20 cellular contexts compared by ENCODE assay signal in the genomic region with DNA sequence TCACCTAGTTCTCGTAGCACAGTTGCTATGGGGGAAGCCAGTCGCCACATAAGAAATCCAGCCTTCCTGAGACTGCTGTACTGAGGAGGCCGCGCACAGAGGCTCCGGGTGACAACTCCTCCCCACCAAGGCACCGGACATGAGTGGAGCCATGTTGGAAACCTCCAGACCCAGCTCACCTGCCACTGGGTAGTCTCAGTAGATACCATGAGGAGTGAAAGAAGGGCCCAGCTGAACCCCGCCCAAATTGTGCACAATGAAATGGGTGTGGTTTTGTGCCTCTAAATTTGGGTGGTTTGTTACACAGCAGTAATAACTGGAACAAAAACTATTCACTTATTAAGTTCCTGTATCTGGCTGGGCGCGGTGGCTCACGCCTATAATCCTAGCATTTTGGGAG.
DNase-seq lines count a peak whose midpoint lies in the region; ATAC-seq, FAIRE-seq and TF ChIP-seq lines count a peak whose summit lies in the region.
"Had no signal": no experiment of that assay in that cellular context is flagged by ENCODE, and none has a peak within 500 bp of the region (broad histone marks: within the 10 kb centered on the region; RNA-seq: fewer than 3 reads in every experiment).

No MANE protein-coding gene starts in this region.

- FAIRE-seq in K562 (lab: Jason Lieb, UNC), result no peak
- FAIRE-seq: D721Med, GM12892 had no signal

- no peak for TF ChIP-seq EP300 in K562 (IDR thresholded peaks at IDR 0.05; ENCODE audit: low read length)

- TF ChIP-seq POLR2A in K562 (conservative IDR thresholded peaks at IDR 0.05) (no peak), prostate gland (IDR thresholded peaks at IDR 0.05) (no peak)

- H3K4me1 ChIP-seq in H9 (ENCODE audit: insufficient read depth, low read length) (peaks cover 13% of the 10 kb centered on the region; the same call in 1 of the 2 replicates), K562 (replicated peaks in 1 of 2; ENCODE audit: control insufficient read depth in 2 of 2, insufficient read depth in 2 of 2, low read length in 2 of 2) (peaks cover 0 to 10% of the 10 kb centered on the region in 2 experiments; a peak in 3 of 5 replicates), mesenchymal stem cell (ENCODE audit: control insufficient read depth, insufficient read depth, low read depth, low read length) (peaks cover 31% of the 10 kb centered on the region), prostate gland (replicated peaks) (no peaks in the 10 kb centered on the region), mucosa of descending colon (ENCODE audit: low read depth) (no peaks in the 10 kb centered on the region)

- no peaks in the 10 kb centered on the region for H3K9me1 ChIP-seq in K562 (ENCODE audit: control insufficient read depth, insufficient read depth, low read length)

- H4K8ac ChIP-seq in H9 (replicated peaks; ENCODE audit: insufficient read length, low read depth, low read length) (no peak overlapping the region), mesenchymal stem cell (ENCODE audit: low read length) (no peak overlapping the region)

- ATAC-seq in K562 (no peak), mucosa of descending colon (no peak)
- ATAC-seq: GM23338 had no signal

- no CpG with 5 or more reads among the region's 10 CpGs for WGBS in H9 (ENCODE audit: extremely low coverage, insufficient read length, low lambda C conversion rate)
- WGBS in K562 (ENCODE audit: insufficient coverage, low coverage, missing lambda C conversion rate), result 61% methylated on average over 10 of the region's 10 CpGs
- 86% methylated on average over 7 of the region's 10 CpGs for WGBS in mesenchymal stem cell
- WGBS in prostate gland, result 95% methylated on average over 10 of the region's 10 CpGs

- no peak overlapping the region for H2AK5ac ChIP-seq in H9 (ENCODE audit: insufficient read length, low read length)
- peak overlapping the region; percentile 33 for H2AK5ac ChIP-seq in mesenchymal stem cell (ENCODE audit: low read length, severe bottlenecking)

- H4K20me1 ChIP-seq in H9 (ENCODE audit: control insufficient read depth, insufficient read depth, insufficient read length) (no peaks in the 10 kb centered on the region), K562 (replicated peaks; ENCODE audit: control insufficient read depth, insufficient read depth, low read length) (no peaks in the 10 kb centered on the region)

- CTCF ChIA-PET in K562 (lab: Yijun Ruan, JAX; ENCODE audit: low intra/inter-chr PET ratio), result no interaction called here

- no peak for TF ChIP-seq CTCF in H9 (conservative IDR thresholded peaks at IDR 0.05)
- no peak for TF ChIP-seq CTCF in K562 (IDR thresholded peaks at IDR 0.05 in 2 of 3, conservative IDR thresholded peaks at IDR 0.05 in 1 of 3; ENCODE audit: insufficient read depth in 2 of 3, low read depth in 1 of 3, low read length in 3 of 3)
- no peak for TF ChIP-seq CTCF in prostate gland (IDR thresholded peaks at IDR 0.05)
- TF ChIP-seq CTCF in mucosa of descending colon (IDR thresholded peaks at IDR 0.05), result no peak

- no peak overlapping the region for H3K56ac ChIP-seq in H9 (ENCODE audit: insufficient read length, low read depth, low read length)

- in situ Hi-C loops in K562 (cut with MboI), result no loop called here

- H3K4ac ChIP-seq in H9 (ENCODE audit: low read depth, low read length), result no peak overlapping the region
- no peak overlapping the region for H3K4ac ChIP-seq in mesenchymal stem cell (ENCODE audit: low read depth in 1 of 2, low read length in 2 of 2)

- no peak overlapping the region for H2BK5ac ChIP-seq in H9 (ENCODE audit: insufficient read length, low read length)
- H2BK5ac ChIP-seq in mesenchymal stem cell (ENCODE audit: low read depth, low read length, poor library complexity, severe bottlenecking), result no peak overlapping the region

- POLR2A ChIA-PET in K562 (lab: Yijun Ruan, JAX), result no interaction called here

- H3K23ac ChIP-seq in H9 (ENCODE audit: insufficient read length, low read depth, low read length), result no peak overlapping the region
- H3K23ac ChIP-seq in mesenchymal stem cell (ENCODE audit: low read length in 2 of 2), result no peak overlapping the region

- H4K91ac ChIP-seq in H9 (ENCODE audit: insufficient read length, low read depth, low read length) (no peak overlapping the region), mesenchymal stem cell (ENCODE audit: low read length) (no peak overlapping the region)

- H4K5ac ChIP-seq in H9 (ENCODE audit: insufficient read length, low read depth, low read length), result no peak overlapping the region

- H3K27ac Mint-ChIP-seq in H9, result no peak overlapping the region
- H3K27ac Mint-ChIP-seq: CD4-positive, alpha-beta memory T cell; GM23338; HFFc6 had no signal

- no peak overlapping the region for H3K4me3 Mint-ChIP-seq in H9
- H3K4me3 Mint-ChIP-seq: CD4-positive, alpha-beta memory T cell; GM23338; HFFc6 had no signal

- H2BK12ac ChIP-seq in H9 (ENCODE audit: insufficient read length, low read depth, low read length) (no peak overlapping the region), mesenchymal stem cell (ENCODE audit: low read length in 2 of 2) (no peak overlapping the region)

- H2BK120ac ChIP-seq in H9 (ENCODE audit: low read depth, low read length, poor library complexity, severe bottlenecking), result no peak overlapping the region
- H2BK120ac ChIP-seq in mesenchymal stem cell (ENCODE audit: low read depth, low read length), result no peak overlapping the region

- no TSS peak for BruUV-seq in K562 (replicated peaks; lab: Mats Ljungman, UMichigan)

- H3K27ac ChIP-seq in H9 (ENCODE audit: insufficient read length, low read depth, low read length), result no peak overlapping the region
- no peak overlapping the region for H3K27ac ChIP-seq in K562 (ENCODE audit: extremely low read depth, low read depth, low read length)
- no peak overlapping the region for H3K27ac ChIP-seq in mesenchymal stem cell (ENCODE audit: low read length, poor library complexity, severe bottlenecking)
- H3K27ac ChIP-seq in prostate gland, result no peak overlapping the region
- H3K27ac ChIP-seq: C4-2B, HL-60 had no signal

- H3K4me2 ChIP-seq in H9 (ENCODE audit: insufficient read depth, insufficient read length, low read length) (no peak overlapping the region), K562 (ENCODE audit: insufficient read depth, low read length) (no peak overlapping the region), mesenchymal stem cell (ENCODE audit: low read length, poor library complexity, severe bottlenecking) (no peak overlapping the region)
- H3K4me2 ChIP-seq: GM23338 had no signal

- H3K4me1 Mint-ChIP-seq in H9, result peaks cover 44 to 49% of the 10 kb centered on the region in 2 experiments

- H3K18ac ChIP-seq in H9 (ENCODE audit: insufficient read length, low read depth, low read length), result no peak overlapping the region
- no peak overlapping the region for H3K18ac ChIP-seq in mesenchymal stem cell (ENCODE audit: low read depth in 1 of 2, low read length in 2 of 2)

- H3K79me1 ChIP-seq in H9 (ENCODE audit: insufficient read depth, low read depth, low read length, poor library complexity, severe bottlenecking) (no peaks in the 10 kb centered on the region), mesenchymal stem cell (replicated peaks; ENCODE audit: low read length, poor library complexity, severe bottlenecking) (no peaks in the 10 kb centered on the region)

- H3K27me3 Mint-ChIP-seq in H9 (ENCODE audit: low read depth), result peaks cover 12% of the 10 kb centered on the region
- H3K27me3 Mint-ChIP-seq: CD4-positive, alpha-beta memory T cell had no signal

- no peaks in the 10 kb centered on the region for H3K23me2 ChIP-seq in H9 (ENCODE audit: insufficient read length, low read depth, low read length, poor library complexity, severe bottlenecking)

- H3K36me3 ChIP-seq in K562 (ENCODE audit: control insufficient read depth, insufficient read depth, low read length) (no peaks in the 10 kb centered on the region), mesenchymal stem cell (ENCODE audit: control insufficient read depth in 1 of 2, insufficient read depth in 2 of 2, low read depth in 1 of 2, low read length in 2 of 2) (no peaks in the 10 kb centered on the region), prostate gland (no peaks in the 10 kb centered on the region), mucosa of descending colon (ENCODE audit: low read depth) (no peaks in the 10 kb centered on the region)

- no peak overlapping the region for H3T11ph ChIP-seq in H9 (ENCODE audit: low read length)

- H3K14ac ChIP-seq in H9 (ENCODE audit: insufficient read depth, low read length) (no peak overlapping the region), mesenchymal stem cell (ENCODE audit: low read length in 2 of 2) (no peak overlapping the region)

- H3K36me3 Mint-ChIP-seq in H9 (ENCODE audit: insufficient read depth in 1 of 3, low read depth in 3 of 3), result peaks cover 0 to 2% (median 0%) of the 10 kb centered on the region in 3 experiments; a peak in 3 of 7 replicates
- H3K36me3 Mint-ChIP-seq: CD4-positive, alpha-beta memory T cell had no signal

- no peak overlapping the region for H3K9ac ChIP-seq in H9 (ENCODE audit: extremely low read depth, insufficient read length, low read length)
- no peak overlapping the region for H3K9ac ChIP-seq in K562 (ENCODE audit: insufficient read depth in 1 of 2, low read depth in 2 of 2, low read length in 2 of 2)
- H3K9ac ChIP-seq in mesenchymal stem cell (ENCODE audit: low read length), result no peak overlapping the region

- DNase-seq in H9, result no peak
- no peak for DNase-seq in K562 (ENCODE audit: extremely low read depth in 1 of 4, low spot score in 3 of 4)
- DNase-seq in mesenchymal stem cell, result no peak
- no peak for DNase-seq in NCI-H2171 treated with DMSO at 0.1 percent for 48 hours (lab: John Stamatoyannopoulos, UW)
- no peak for DNase-seq in prostate gland (ENCODE audit: low spot score)
- DNase-seq in HCEC 1CT, result no peak
- DNase-seq in mucosa of descending colon, result no peak
- DNase-seq: ACHN; CD4-positive, alpha-beta memory T cell; COR-L47; DND-41; GDM1; H7; HFFc6; KG1 had no signal

- no peak for TF ChIP-seq RAD21 in K562 (CRISPR knock-in tag; conservative IDR thresholded peaks at IDR 0.05 in 1 of 2, IDR thresholded peaks at IDR 0.05 in 1 of 2)

- H3K9me3 ChIP-seq in H9 (ENCODE audit: control insufficient read depth, low read depth, low read length) (no peaks in the 10 kb centered on the region), K562 (replicated peaks; ENCODE audit: control insufficient read depth, insufficient read depth, low read depth, low read length) (no peaks in the 10 kb centered on the region), mesenchymal stem cell (ENCODE audit: control insufficient read depth, low read length) (no peaks in the 10 kb centered on the region), prostate gland (no peaks in the 10 kb centered on the region), mucosa of descending colon (no peaks in the 10 kb centered on the region)

- intact Hi-C loops in K562 (cut with micrococcal nuclease) (no loop called here), prostate gland (cut with DNase I) (no loop called here), mucosa of descending colon (cut with DNase I, micrococcal nuclease) (no loop called here)

- no peak overlapping the region for H2BK20ac ChIP-seq in H9 (ENCODE audit: low read depth, low read length, poor library complexity, severe bottlenecking)

- H2BK15ac ChIP-seq in H9 (ENCODE audit: low read depth, low read length), result peak overlapping the region; percentile 33; the same call in 1 of the 2 replicates
- no peak overlapping the region for H2BK15ac ChIP-seq in mesenchymal stem cell (ENCODE audit: low read depth, poor library complexity, severe bottlenecking)

- H3K4me3 ChIP-seq in K562, result no peak overlapping the region
- no peak overlapping the region for H3K4me3 ChIP-seq in mesenchymal stem cell (ENCODE audit: insufficient read depth in 1 of 2, low read depth in 1 of 2, low read length in 2 of 2)
- H3K4me3 ChIP-seq in prostate gland, result no peak overlapping the region
- no peak overlapping the region for H3K4me3 ChIP-seq in mucosa of descending colon
- H3K4me3 ChIP-seq: GM23338 had no signal

- H3K27me3 ChIP-seq in H9 (ENCODE audit: insufficient read depth, low read length) (no peaks in the 10 kb centered on the region; the same call in 1 of the 2 replicates), K562 (ENCODE audit: control insufficient read depth in 2 of 2, insufficient read depth in 2 of 2, low read length in 2 of 2) (peaks cover 0 to 14% of the 10 kb centered on the region in 2 experiments; a peak in 2 of 5 replicates), mesenchymal stem cell (ENCODE audit: control insufficient read depth in 1 of 2, insufficient read depth in 1 of 2, low read length in 2 of 2) (peaks cover 0 to 35% of the 10 kb centered on the region in 2 experiments), prostate gland (replicated peaks; ENCODE audit: insufficient read depth) (no peaks in the 10 kb centered on the region)

- H3K9me3 Mint-ChIP-seq in H9, result peaks cover 62 to 71% of the 10 kb centered on the region in 2 experiments
- H3K9me3 Mint-ChIP-seq: GM23338, HFFc6 had no signal

- H2AFZ ChIP-seq in H9 (ENCODE audit: low read length) (no peak overlapping the region), K562 (ENCODE audit: low read depth, low read length) (no peak overlapping the region), mesenchymal stem cell (ENCODE audit: low read depth, low read length) (no peak overlapping the region)
- H2AFZ ChIP-seq: GM23338 had no signal

- no peaks in the 10 kb centered on the region for H3K79me2 ChIP-seq in H9 (ENCODE audit: insufficient read depth, low read length)
- H3K79me2 ChIP-seq in K562 (ENCODE audit: control insufficient read depth, insufficient read depth, low read length), result no peaks in the 10 kb centered on the region
